8 cellular contexts compared by ENCODE assay signal in genomic region chr7:40299097-40299496, GRCh38.
A peak's percentile ranks its signal among the peaks of the same experiment; 100 is the strongest.
DNase-seq lines count a peak whose midpoint lies in the region; ATAC-seq and TF ChIP-seq lines count a peak whose summit lies in the region.

No MANE protein-coding gene starts in this region.

- peak overlapping the region; percentile 52 for H3K27ac ChIP-seq in mammary epithelial cell (ENCODE audit: insufficient read depth, low read depth, low read length)
- peak overlapping the region; percentile 97 for H3K27ac ChIP-seq in osteoblast (ENCODE audit: low read depth, low read length)
- no peak overlapping the region for H3K27ac ChIP-seq in dorsolateral prefrontal cortex

- H3K4me1 ChIP-seq in mammary epithelial cell (ENCODE audit: insufficient read depth, low read length) (peaks cover 21% of the 10 kb centered on the region), osteoblast (ENCODE audit: insufficient read depth, low read length) (peaks cover 52% of the 10 kb centered on the region)

- DNase-seq in HPDE6-E6E7 (ENCODE audit: extremely low spot score) (peak; percentile 7), mammary epithelial cell (peak; percentile 87), osteoblast (ENCODE audit: insufficient read length, low spot score, missing footprints) (peak; percentile 49), epidermal melanocyte (ENCODE audit: insufficient read length, low spot score) (no peak), dorsolateral prefrontal cortex (no peak)
- no peak for DNase-seq in effector CD4-positive, alpha-beta T cell
- no peak for DNase-seq in stimulated activated CD4-positive, alpha-beta T cell treated with anti-CD3 and anti-CD28 coated beads, Interleukin-4, amount 100 ng/mL, for 24 hours

- CTCF ChIA-PET in mammary epithelial cell (lab: Charles Lee; ENCODE audit: low non-redundant PET): no interaction called here

- intact Hi-C loops in mammary epithelial cell (cut with micrococcal nuclease): no loop called here
- intact Hi-C loops in dorsolateral prefrontal cortex (cut with DNase I): no loop called here

- H3K9ac ChIP-seq in mammary epithelial cell (ENCODE audit: insufficient read depth, low read length): no peak overlapping the region

- H3K4me3 ChIP-seq in mammary epithelial cell (replicated peaks in 1 of 3; ENCODE audit: insufficient read depth in 1 of 3, low read depth in 2 of 3, low read length in 3 of 3) (no peak overlapping the region), osteoblast (ENCODE audit: insufficient read depth, low read length) (no peak overlapping the region), dorsolateral prefrontal cortex (no peak overlapping the region)

- WGBS in mammary epithelial cell (ENCODE audit: low coverage, missing lambda C conversion rate): 19% methylated on average over 4 of the region's 4 CpGs

- H2AFZ ChIP-seq in mammary epithelial cell (ENCODE audit: low read depth, low read length) (no peak overlapping the region), osteoblast (ENCODE audit: low read length) (no peak overlapping the region)

- H3K4me2 ChIP-seq in mammary epithelial cell (ENCODE audit: insufficient read depth, low read depth, low read length) (no peak overlapping the region), osteoblast (ENCODE audit: insufficient read depth, low read length) (peak overlapping the region; percentile 36)

- TF ChIP-seq CTCF in mammary epithelial cell (conservative IDR thresholded peaks at IDR 0.05 in 1 of 2, IDR thresholded peaks at IDR 0.05 in 1 of 2; ENCODE audit: extremely low read depth in 1 of 2, insufficient read depth in 1 of 2, low read depth in 1 of 2, low read length in 2 of 2) (no peak), osteoblast (IDR thresholded peaks at IDR 0.05; ENCODE audit: extremely low read depth, low read depth, low read length) (no peak), dorsolateral prefrontal cortex (IDR thresholded peaks at IDR 0.05 in 54 of 56, conservative IDR thresholded peaks at IDR 0.05 in 2 of 56; ENCODE audit: low read depth in 1 of 56, partially characterized antibody in 56 of 56) (no peak)

- peak; percentile 78 for ATAC-seq in GM18909 (IDR thresholded peaks at IDR 0.05; ENCODE audit: poor library complexity, unreplicated experiment)

- BruUV-seq in mammary epithelial cell (replicated peaks; lab: Mats Ljungman, UMichigan): no TSS peak

- H3K36me3 ChIP-seq in mammary epithelial cell (ENCODE audit: insufficient read depth, low read length) (no peaks in the 10 kb centered on the region), osteoblast (ENCODE audit: insufficient read depth, low read length) (no peaks in the 10 kb centered on the region)

- dilution Hi-C loops in mammary epithelial cell (cut with HindIII; ENCODE audit: low sequenced_read_pairs): no loop called here

- no peaks in the 10 kb centered on the region for H3K27me3 ChIP-seq in mammary epithelial cell (ENCODE audit: insufficient read depth, low read length)
- H3K27me3 ChIP-seq in osteoblast (ENCODE audit: insufficient read depth, low read length): no peaks in the 10 kb centered on the region
- no peaks in the 10 kb centered on the region for H3K27me3 ChIP-seq in dorsolateral prefrontal cortex

- H3K9me3 ChIP-seq in mammary epithelial cell (replicated peaks; ENCODE audit: insufficient read depth, low read length) (no peaks in the 10 kb centered on the region), osteoblast (ENCODE audit: low read depth, low read length) (no peaks in the 10 kb centered on the region)

- in situ Hi-C loops in mammary epithelial cell (cut with MboI; ENCODE audit: low sequenced_read_pairs in 2 of 2): no loop called here

- H4K20me1 ChIP-seq in mammary epithelial cell (ENCODE audit: insufficient read depth, low read length) (no peaks in the 10 kb centered on the region), osteoblast (ENCODE audit: insufficient read depth, low read length) (no peaks in the 10 kb centered on the region)

- H3K79me2 ChIP-seq in mammary epithelial cell (ENCODE audit: insufficient read depth, low read length): no peaks in the 10 kb centered on the region
- no peaks in the 10 kb centered on the region for H3K79me2 ChIP-seq in osteoblast (ENCODE audit: insufficient read depth, low read length)

Comparison
In these comparisons a context has a peak if more than half of its experiments do, and no peak if none do; other contexts are left out.
1. DNase-seq: peak in HPDE6-E6E7 (single experiment), mammary epithelial cell (single experiment) and osteoblast (single experiment); none in effector CD4-positive, alpha-beta T cell (single experiment), stimulated activated CD4-positive, alpha-beta T cell treated with anti-CD3 and anti-CD28 coated beads, Interleukin-4, amount 100 ng/mL, for 24 hours (single experiment), epidermal melanocyte (single experiment) and dorsolateral prefrontal cortex (0 of 10).
2. H3K27ac ChIP-seq: peak in mammary epithelial cell (single experiment) and osteoblast (single experiment); none in dorsolateral prefrontal cortex (0 of 59).